Comparison of ENCODE assay signal across 7 cellular contexts in the genomic region with DNA sequence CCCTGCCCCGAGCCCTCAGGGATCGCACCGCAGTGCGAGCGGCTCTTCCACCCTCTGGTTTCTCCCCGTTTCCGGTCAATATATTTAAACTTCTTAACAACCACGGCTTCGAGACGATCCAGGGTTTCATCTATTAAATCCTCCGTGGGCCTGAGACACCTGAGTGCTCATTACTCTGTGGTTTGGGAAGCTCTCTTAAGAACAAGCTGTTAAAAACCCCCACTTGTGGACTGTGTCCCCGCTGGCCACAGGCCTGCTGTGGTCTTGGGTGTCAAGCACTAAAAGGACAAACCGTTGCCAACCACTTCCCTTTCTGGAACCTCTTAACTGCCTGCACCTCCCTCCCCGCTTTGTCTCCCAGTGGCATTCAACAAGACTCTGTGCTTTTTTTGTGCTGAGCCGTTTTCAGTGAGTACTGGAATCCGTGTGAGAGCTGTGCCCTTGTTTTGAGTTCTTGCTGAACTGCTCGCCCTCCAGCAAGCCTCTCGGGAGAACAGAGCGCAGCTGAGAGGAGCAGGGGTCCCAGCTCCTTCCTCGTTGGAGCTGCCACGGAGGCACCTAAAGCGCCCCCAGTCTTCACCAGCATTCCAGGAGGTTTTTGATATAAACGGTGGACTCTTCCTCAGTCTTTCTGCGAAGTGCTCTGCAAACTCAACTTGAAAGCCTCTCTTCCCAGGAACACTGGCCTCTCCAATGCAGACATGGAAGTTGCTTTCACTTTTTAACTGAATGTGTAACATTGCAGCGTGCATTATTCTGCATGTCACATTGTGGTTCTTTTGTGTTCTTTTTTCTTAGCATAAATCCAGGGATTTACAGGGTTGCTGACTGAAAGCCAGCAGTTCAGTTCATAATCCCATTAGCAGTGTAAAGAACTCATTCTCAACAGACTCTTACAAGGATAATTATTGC. TPM values are rescaled to one million over a fixed set of nuclear protein-coding genes. Genes with fewer than 3 reads are reported as not detected.
DNase-seq lines count a peak whose midpoint lies in the region; ATAC-seq and TF ChIP-seq lines count a peak whose summit lies in the region.

No MANE protein-coding gene starts in this region.

- DNase-seq in HFF-Myc (ENCODE audit: extremely low read depth, low read depth) (no peak), Peyer's patch (peak in 2 of 3 donors; percentile 50 to 53), cardiac fibroblast (ENCODE audit: low read depth in 2 of 2) (peak; percentile 75 to 78), gastrocnemius medialis (no peak), kidney glomerular epithelial cell (lab: John Stamatoyannopoulos, UW) (no peak)

- H3K4me3 ChIP-seq in GM08714 (ENCODE audit: low read length) (peak overlapping the region; percentile 26; the same call in 1 of the 2 replicates), HFF-Myc (replicated peaks; ENCODE audit: low read depth, low read length) (peak overlapping the region; percentile 8), Peyer's patch (peak overlapping the region; percentile 42 to 73 (median 58)), cardiac fibroblast (replicated peaks in 1 of 2; ENCODE audit: low read depth in 2 of 2, low read length in 2 of 2) (peak overlapping the region; percentile 33 to 94), iPS-20b (ENCODE audit: low read length) (peak overlapping the region; percentile 80), gastrocnemius medialis (peak overlapping the region; percentile 58 to 65 (median 62))

- TF ChIP-seq POLR2A in Peyer's patch (IDR thresholded peaks at IDR 0.05), result no peak
- no peak for TF ChIP-seq POLR2A in gastrocnemius medialis (IDR thresholded peaks at IDR 0.05)

- in situ Hi-C loops in gastrocnemius medialis (cut with MboI; ENCODE audit: low sequenced_read_pairs in 4 of 4), result no loop called here

- TF ChIP-seq CTCF in HFF-Myc (IDR thresholded peaks at IDR 0.05; ENCODE audit: low read depth, low read length, missing control alignments), result no peak
- TF ChIP-seq CTCF in Peyer's patch (IDR thresholded peaks at IDR 0.05), result no peak
- TF ChIP-seq CTCF in cardiac fibroblast (IDR thresholded peaks at IDR 0.05; ENCODE audit: low read depth, low read length), result no peak
- no peak for TF ChIP-seq CTCF in gastrocnemius medialis (IDR thresholded peaks at IDR 0.05 in 4 of 5, conservative IDR thresholded peaks at IDR 0.05 in 1 of 5)

- peaks cover 0 to 5% of the 10 kb centered on the region in 2 donors for H3K27me3 ChIP-seq in Peyer's patch
- H3K27me3 ChIP-seq in iPS-20b (ENCODE audit: insufficient read depth, low read length), result peaks cover 69% of the 10 kb centered on the region
- peaks cover 0 to 8% (median 0%) of the 10 kb centered on the region in 3 donors for H3K27me3 ChIP-seq in gastrocnemius medialis

- H3K27ac ChIP-seq in Peyer's patch, result peak overlapping the region; percentile 74 to 93 (median 83)
- no peak overlapping the region for H3K27ac ChIP-seq in iPS-20b (ENCODE audit: low read length)
- H3K27ac ChIP-seq in gastrocnemius medialis, result peak overlapping the region; percentile 73 to 87 (median 80)

- no peaks in the 10 kb centered on the region for H3K9me3 ChIP-seq in Peyer's patch
- no peaks in the 10 kb centered on the region for H3K9me3 ChIP-seq in iPS-20b (ENCODE audit: insufficient read depth, low read depth, low read length)
- no peaks in the 10 kb centered on the region for H3K9me3 ChIP-seq in gastrocnemius medialis

- H3K4me1 ChIP-seq in Peyer's patch, result peaks cover 0 to 17% (median 4%) of the 10 kb centered on the region in 4 donors
- H3K4me1 ChIP-seq in iPS-20b (ENCODE audit: insufficient read depth, low read length), result 0 out of 2 replicates have a peak, but pooled peaks cover 3% of the 10 kb centered on the region
- peaks cover 3 to 7% of the 10 kb centered on the region in 2 donors for H3K4me1 ChIP-seq in gastrocnemius medialis

- H3K36me3 ChIP-seq in Peyer's patch (no peaks in the 10 kb centered on the region), iPS-20b (ENCODE audit: insufficient read depth, low read depth, low read length) (no peaks in the 10 kb centered on the region), gastrocnemius medialis (no peaks in the 10 kb centered on the region)

- peak; percentile 57 to 67 for ATAC-seq in gastrocnemius medialis

- intact Hi-C loops in gastrocnemius medialis (cut with DNase I; ENCODE audit: low total_unique reads), result loop anchor here (5.0 kb wide), 1 partner anchor 69 kb away; no protein-coding TSS in a partner anchor

- peak overlapping the region; percentile 10; the same call in 1 of the 2 replicates for H3K9ac ChIP-seq in iPS-20b (ENCODE audit: low read depth, low read length)

RNA-seq across cellular contexts. Expression of a gene that starts 0.7 kb away (rescaled TPM):
- total RNA-seq in Peyer's patch, result 10 to 100 TPM; 37.1 to 92.1 (median 79.1) TPM
- 100 to 1,000 TPM; 117 to 241 (median 152) TPM for total RNA-seq in gastrocnemius medialis

Comparison
In these comparisons a context has a peak if more than half of its experiments do, and no peak if none do; other contexts are left out.
1. H3K4me3 ChIP-seq: peak in every context shown above with its lines; median percentile 80 in iPS-20b; 64 in cardiac fibroblast; 62 in gastrocnemius medialis; 58 in Peyer's patch; 26 in GM08714; 8 in HFF-Myc.
2. DNase-seq: peak in Peyer's patch (2 of 3) and cardiac fibroblast (2 of 2); none in HFF-Myc (single experiment), gastrocnemius medialis (0 of 2) and kidney glomerular epithelial cell (single experiment).